Comparison of ENCODE assay signal across 1 cellular context in genomic region chr20:31514154-31515071, GRCh38.
A peak's percentile ranks its signal among the peaks of the same experiment; 100 is the strongest.
TF ChIP-seq lines count a peak whose summit lies in the region.

Gene HM13 (plus strand): TSS chr20:31514442. CDS start chr20:31514552, 110 bp downstream.

TF ChIP-seq in HepG2, 621 proteins besides CTCF, POLR2A, EP300 and RAD21 (continued from another document and continues in another):
- TF ChIP-seq ZNF407 (CRISPR knock-in tag; IDR thresholded peaks at IDR 0.05; ENCODE audit: not compliant biosample characterization) (no peak), ELK4 (CRISPR knock-in tag; IDR thresholded peaks at IDR 0.05; ENCODE audit: borderline replicate concordance) (peak; percentile 94; the same call in 1 of the 2 replicates), NBN (conservative IDR thresholded peaks at IDR 0.05) (no peak), ZNF451 (CRISPR knock-in tag; IDR thresholded peaks at IDR 0.05) (peak; percentile 98), IRF1 (CRISPR knock-in tag; IDR thresholded peaks at IDR 0.05; ENCODE audit: low read depth) (no peak), CREM (IDR thresholded peaks at IDR 0.05) (peak; percentile 87), CREM (CRISPR knock-in tag; IDR thresholded peaks at IDR 0.05) (no peak; the same call in 1 of the 2 replicates), RNF2 (conservative IDR thresholded peaks at IDR 0.05; ENCODE audit: low read depth) (peak; percentile 96), ZNF33B (CRISPR knock-in tag; IDR thresholded peaks at IDR 0.05) (peak; percentile 85; the same call in 1 of the 2 replicates), NFKB2 (CRISPR knock-in tag; IDR thresholded peaks at IDR 0.05; ENCODE audit: borderline replicate concordance) (peak; percentile 98), ATM (IDR thresholded peaks at IDR 0.05; ENCODE audit: borderline replicate concordance) (no peak), ZNF644 (CRISPR knock-in tag; IDR thresholded peaks at IDR 0.05; ENCODE audit: low read depth) (no peak), WIZ (CRISPR knock-in tag; IDR thresholded peaks at IDR 0.05) (no peak; the same call in 1 of the 2 replicates), ZBTB38 (CRISPR knock-in tag; IDR thresholded peaks at IDR 0.05) (peak; percentile 97), PRPF4 (IDR thresholded peaks at IDR 0.05; ENCODE audit: low read depth, low read length, poor library complexity, severe bottlenecking) (no peak), HCFC1 (IDR thresholded peaks at IDR 0.05; ENCODE audit: low read depth, low read length) (peak; percentile 67), SRSF1 (optimal IDR thresholded peaks at IDR 0.05; ENCODE audit: low read depth, low read length) (peak; percentile 49), NR2F2 (IDR thresholded peaks at IDR 0.05; ENCODE audit: borderline replicate concordance, low read depth) (no peak; the same call in 1 of the 2 replicates), PBX2 (CRISPR knock-in tag; IDR thresholded peaks at IDR 0.05) (no peak), ATF2 (CRISPR knock-in tag; IDR thresholded peaks at IDR 0.05) (peak; percentile 77; the same call in 1 of the 2 replicates), USF2 (IDR thresholded peaks at IDR 0.05; ENCODE audit: low read depth, low read length) (peak; percentile 3; the same call in 1 of the 2 replicates), USF2 (CRISPR knock-in tag; IDR thresholded peaks at IDR 0.05; ENCODE audit: borderline replicate concordance) (peak; percentile 54; the same call in 1 of the 2 replicates), KDM5B (CRISPR knock-in tag; IDR thresholded peaks at IDR 0.05; ENCODE audit: borderline replicate concordance) (peak; percentile 97), RARA (CRISPR knock-in tag; IDR thresholded peaks at IDR 0.05) (peak; percentile 44; the same call in 1 of the 2 replicates), FIP1L1 (IDR thresholded peaks at IDR 0.05; ENCODE audit: borderline replicate concordance, insufficient read depth, low read depth, low read length) (no peak), DBP (CRISPR knock-in tag; IDR thresholded peaks at IDR 0.05; ENCODE audit: not compliant biosample characterization) (peak; percentile 95), TSC22D2 (CRISPR knock-in tag; IDR thresholded peaks at IDR 0.05; ENCODE audit: borderline replicate concordance) (peak; percentile 81; the same call in 1 of the 2 replicates), ZNF275 (CRISPR knock-in tag; IDR thresholded peaks at IDR 0.05; ENCODE audit: borderline replicate concordance) (peak; percentile 98; the same call in 1 of the 2 replicates), BCL3 (CRISPR knock-in tag; IDR thresholded peaks at IDR 0.05) (no peak; the same call in none of the 2 replicates), BRF2 (CRISPR knock-in tag; IDR thresholded peaks at IDR 0.05) (no peak), ZNF280D (CRISPR knock-in tag; IDR thresholded peaks at IDR 0.05) (peak; percentile 89), SALL2 (CRISPR knock-in tag; IDR thresholded peaks at IDR 0.05) (peak; percentile 71)
